Comparison of ENCODE assay signal across 8 cellular contexts in the genomic region with DNA sequence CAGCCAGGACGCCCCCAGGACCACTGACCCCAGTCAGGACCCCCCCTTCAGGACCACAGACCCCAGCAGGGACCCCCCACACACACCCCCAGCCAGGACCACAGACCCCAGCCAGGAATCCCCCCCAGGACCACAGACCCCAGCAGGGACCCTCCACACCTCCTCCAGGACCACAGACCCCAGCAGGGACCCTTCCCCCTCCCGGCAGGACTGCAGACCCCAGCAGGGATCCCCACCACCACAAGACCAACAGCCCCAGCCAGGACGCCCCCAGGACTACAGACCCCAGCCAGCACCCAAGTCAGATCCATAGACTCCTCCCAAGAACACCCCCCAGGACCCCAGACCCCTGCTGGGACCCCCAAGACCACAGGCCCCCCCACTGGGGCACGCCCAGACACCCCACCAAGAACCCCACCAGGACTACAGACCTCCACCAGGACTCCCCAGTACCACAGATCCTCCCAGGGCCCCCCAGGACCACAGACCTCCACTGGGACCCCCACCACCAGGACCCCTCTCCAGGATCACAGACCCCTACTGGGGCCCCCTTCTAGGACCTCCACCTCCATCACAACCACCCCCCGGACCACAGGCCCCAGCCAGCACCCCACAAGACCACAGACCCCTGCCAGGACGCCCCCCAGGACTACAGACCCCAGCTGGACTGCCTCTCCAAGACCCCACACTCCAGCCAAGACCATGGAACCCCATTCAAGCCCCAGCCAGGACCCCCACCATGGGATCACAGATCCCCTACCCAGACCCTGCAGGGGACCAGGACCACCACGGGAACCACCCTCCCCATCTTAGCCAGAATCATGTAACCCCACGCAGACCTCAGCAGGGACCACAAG. TPM values are rescaled to one million over a fixed set of nuclear protein-coding genes. Genes with fewer than 3 reads are reported as not detected.
A peak's percentile ranks its signal among the peaks of the same experiment; 100 is the strongest.
DNase-seq lines count a peak whose midpoint lies in the region; ATAC-seq, FAIRE-seq and TF ChIP-seq lines count a peak whose summit lies in the region.

No MANE protein-coding gene starts in this region.

- peaks cover 33% of the 10 kb centered on the region for H3K79me2 ChIP-seq in fibroblast of lung (ENCODE audit: control insufficient read depth, insufficient read depth, low read length)

- no peaks in the 10 kb centered on the region for H3K9me3 ChIP-seq in SK-N-MC (ENCODE audit: low read depth, low read length)
- H3K9me3 ChIP-seq in fibroblast of lung (ENCODE audit: control insufficient read depth, insufficient read depth, low read depth, low read length): no peaks in the 10 kb centered on the region
- no peaks in the 10 kb centered on the region for H3K9me3 ChIP-seq in prostate gland

- intact Hi-C loops in prostate gland (cut with DNase I): no loop called here

- H4K20me1 ChIP-seq in fibroblast of lung (ENCODE audit: control insufficient read depth, extremely low read depth, insufficient read depth, low read length): no peaks in the 10 kb centered on the region

- H3K4me3 ChIP-seq in GM08714 (ENCODE audit: low read length): peak overlapping the region; percentile 80; the same call in 1 of the 2 replicates
- peak overlapping the region; percentile 90 for H3K4me3 ChIP-seq in SK-N-MC
- peak overlapping the region in 2 of 4 experiments; percentile 26 to 89 for H3K4me3 ChIP-seq in fibroblast of lung (replicated peaks in 1 of 4; ENCODE audit: control extremely low read depth in 1 of 4, insufficient read depth in 1 of 4, low read depth in 3 of 4, low read length in 4 of 4)
- peak overlapping the region; percentile 89 to 95 for H3K4me3 ChIP-seq in prostate gland

- H3K4me1 ChIP-seq in fibroblast of lung (ENCODE audit: control insufficient read depth, extremely low read depth, insufficient read depth, low read length): peaks cover 10% of the 10 kb centered on the region
- H3K4me1 ChIP-seq in prostate gland (replicated peaks): peaks cover 9% of the 10 kb centered on the region

- H3K9ac ChIP-seq in SK-N-MC (ENCODE audit: insufficient read length) (peak overlapping the region; percentile 86), fibroblast of lung (ENCODE audit: insufficient read depth, low read length) (peak overlapping the region; percentile 23)

- no peak for TF ChIP-seq POLR2A in prostate gland (IDR thresholded peaks at IDR 0.05)

- FAIRE-seq in D721Med (lab: Jason Lieb, UNC): no peak

- no peak overlapping the region for H3K27ac ChIP-seq in SK-N-MC
- no peak overlapping the region for H3K27ac ChIP-seq in fibroblast of lung (ENCODE audit: insufficient read depth, low read length)
- H3K27ac ChIP-seq in prostate gland: peak overlapping the region; percentile 91 to 96

- no peak for ATAC-seq in HG02678 (IDR thresholded peaks at IDR 0.05; ENCODE audit: unreplicated experiment)
- ATAC-seq in GM18517 (IDR thresholded peaks at IDR 0.05; ENCODE audit: unreplicated experiment): no peak

- DNase-seq in SK-N-MC (ENCODE audit: low read depth, low spot score) (no peak), fibroblast of lung (ENCODE audit: low read depth in 2 of 2) (no peak), prostate gland (ENCODE audit: low spot score) (no peak), D721Med (ENCODE audit: insufficient read length, low spot score) (no peak), CD1c-positive myeloid dendritic cell (ENCODE audit: extremely low spot score) (no peak)

- no peak for TF ChIP-seq CTCF in fibroblast of lung (conservative IDR thresholded peaks at IDR 0.05 in 1 of 2, IDR thresholded peaks at IDR 0.05 in 1 of 2; ENCODE audit: low read depth in 1 of 2, low read length in 2 of 2)
- TF ChIP-seq CTCF in prostate gland (IDR thresholded peaks at IDR 0.05): no peak
- TF ChIP-seq CTCF in D721Med (IDR thresholded peaks at IDR 0.05; ENCODE audit: insufficient read depth, missing control alignments): no peak

- H3K4me2 ChIP-seq in fibroblast of lung (ENCODE audit: extremely low read depth, insufficient read depth, low read length): no peak overlapping the region

- H3K36me3 ChIP-seq in SK-N-MC (ENCODE audit: insufficient read depth, low read length) (peaks cover 6% of the 10 kb centered on the region; the same call in 1 of the 2 replicates), fibroblast of lung (ENCODE audit: control insufficient read depth, insufficient read depth, low read length) (no peaks in the 10 kb centered on the region), prostate gland (no peaks in the 10 kb centered on the region)

- no peak overlapping the region for H2AFZ ChIP-seq in fibroblast of lung (ENCODE audit: low read length)

- WGBS in prostate gland: 95% methylated on average over 5 of the region's 8 CpGs

- H3K27me3 ChIP-seq in fibroblast of lung (ENCODE audit: control insufficient read depth, insufficient read depth, low read length) (no peaks in the 10 kb centered on the region), prostate gland (replicated peaks; ENCODE audit: insufficient read depth) (no peaks in the 10 kb centered on the region)

RNA-seq across cellular contexts. Expression of gene DHRSX, which starts 0.7 kb away (rescaled TPM):
- 23.9 and 25.6 TPM in 2 replicates for total RNA-seq in fibroblast of lung
- polyA plus RNA-seq in fibroblast of lung: 23.7 and 24.9 TPM in 2 replicates
- polyA plus RNA-seq in fibroblast of lung (2012): 21.2 and 24.6 TPM in 2 replicates
- polyA minus RNA-seq in fibroblast of lung (ENCODE audit: low replicate concordance): 61.9 and 87.8 TPM in 2 replicates
- 10 to 100 TPM; 24.2 to 37.1 TPM for total RNA-seq in prostate gland

RNA-seq across cellular contexts. Expression of gene ZBED1, which starts 0.7 kb away (rescaled TPM):
- total RNA-seq in fibroblast of lung (24.8 and 27.7 TPM in 2 replicates), prostate gland (10 to 100 TPM; 52.6 to 92.1 TPM)
- polyA plus RNA-seq in fibroblast of lung: 14.4 and 14.5 TPM in 2 replicates
- 16.3 and 17.2 TPM in 2 replicates for polyA plus RNA-seq in fibroblast of lung (2012)
- 14.6 and 20.5 TPM in 2 replicates for polyA minus RNA-seq in fibroblast of lung (ENCODE audit: low replicate concordance)

Comparison
In these comparisons a context has a peak if more than half of its experiments do, and no peak if none do; other contexts are left out.
1. H3K27ac ChIP-seq: peak in prostate gland (2 of 2); none in SK-N-MC (single experiment) and fibroblast of lung (single experiment).